Comparison of ENCODE assay signal across 1 cellular context in the genomic region with DNA sequence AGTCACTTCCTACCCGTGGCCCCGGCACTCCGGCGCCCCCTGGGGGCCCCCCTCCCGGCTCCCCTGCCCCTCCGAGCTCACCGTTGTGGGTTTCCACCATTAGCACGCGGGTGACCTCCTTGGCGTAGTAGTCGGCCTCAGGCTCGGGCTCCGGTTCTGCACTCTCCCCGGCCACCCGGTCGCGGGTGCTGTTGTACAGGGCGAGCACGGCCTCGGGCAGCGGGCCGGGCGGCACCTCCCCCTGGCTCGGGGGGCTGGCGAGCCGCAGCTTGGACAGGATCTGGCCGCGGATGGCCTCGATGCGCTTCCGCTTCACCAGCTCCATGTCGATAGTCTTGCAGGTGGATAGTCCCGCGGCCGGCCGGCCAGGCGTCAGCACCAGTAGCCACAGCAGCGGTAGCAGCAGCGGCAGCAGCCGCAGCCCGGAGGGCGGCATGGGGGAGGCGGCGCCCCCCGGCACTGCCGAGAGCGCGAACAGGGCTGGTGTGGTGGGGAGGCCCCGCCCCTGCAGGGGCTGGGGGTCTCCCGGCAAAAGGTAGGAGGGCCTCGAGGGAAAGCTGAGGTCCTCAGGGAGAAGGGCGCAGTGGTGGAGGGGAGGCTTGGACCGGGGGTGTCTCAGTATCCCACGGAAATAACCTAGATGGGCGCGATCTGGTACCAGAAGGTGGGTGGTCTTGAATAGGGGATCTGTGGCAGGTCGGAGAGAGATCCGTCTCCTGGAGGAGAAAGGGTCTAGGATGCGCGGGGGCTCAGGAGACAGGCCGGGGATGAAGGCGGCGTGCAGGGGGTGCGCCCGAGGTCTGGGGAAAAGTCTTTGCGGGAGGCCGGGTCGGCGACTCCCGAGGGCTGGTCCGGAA.
TF ChIP-seq lines count a peak whose summit lies in the region.

No MANE protein-coding gene starts in this region.

TF ChIP-seq in HepG2, 621 proteins besides CTCF, POLR2A, EP300 and RAD21 (continued from another document and continues in another):
- TF ChIP-seq, protein P1, sequence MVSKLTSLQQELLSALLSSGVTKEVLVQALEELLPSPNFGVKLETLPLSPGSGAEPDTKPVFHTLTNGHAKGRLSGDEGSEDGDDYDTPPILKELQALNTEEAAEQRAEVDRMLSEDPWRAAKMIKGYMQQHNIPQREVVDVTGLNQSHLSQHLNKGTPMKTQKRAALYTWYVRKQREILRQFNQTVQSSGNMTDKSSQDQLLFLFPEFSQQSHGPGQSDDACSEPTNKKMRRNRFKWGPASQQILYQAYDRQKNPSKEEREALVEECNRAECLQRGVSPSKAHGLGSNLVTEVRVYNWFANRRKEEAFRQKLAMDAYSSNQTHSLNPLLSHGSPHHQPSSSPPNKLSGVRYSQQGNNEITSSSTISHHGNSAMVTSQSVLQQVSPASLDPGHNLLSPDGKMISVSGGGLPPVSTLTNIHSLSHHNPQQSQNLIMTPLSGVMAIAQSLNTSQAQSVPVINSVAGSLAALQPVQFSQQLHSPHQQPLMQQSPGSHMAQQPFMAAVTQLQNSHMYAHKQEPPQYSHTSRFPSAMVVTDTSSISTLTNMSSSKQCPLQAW (CRISPR knock-in tag; IDR thresholded peaks at IDR 0.05), result peak; percentile 17; the same call in 1 of the 2 replicates
- TF ChIP-seq ZNF275 (CRISPR knock-in tag; IDR thresholded peaks at IDR 0.05; ENCODE audit: borderline replicate concordance) (no peak), ZNF557 (CRISPR knock-in tag; IDR thresholded peaks at IDR 0.05) (no peak), SETDB1 (CRISPR knock-in tag; IDR thresholded peaks at IDR 0.05; ENCODE audit: borderline replicate concordance) (no peak), ZNF354B (CRISPR knock-in tag; IDR thresholded peaks at IDR 0.05) (0 out of 2 replicates have a peak, but pooled peaks have one; percentile 42), JUND (CRISPR knock-in tag; IDR thresholded peaks at IDR 0.05) (no peak), ZNF230 (CRISPR knock-in tag; IDR thresholded peaks at IDR 0.05) (peak; percentile 48; the same call in 1 of the 2 replicates), ZNF639 (CRISPR knock-in tag; conservative IDR thresholded peaks at IDR 0.05) (peak; percentile 40; the same call in 1 of the 2 replicates), KAT7 (CRISPR knock-in tag; IDR thresholded peaks at IDR 0.05; ENCODE audit: borderline replicate concordance) (no peak), JUNB (CRISPR knock-in tag; IDR thresholded peaks at IDR 0.05; ENCODE audit: borderline replicate concordance) (no peak), ZNF788 (CRISPR knock-in tag; IDR thresholded peaks at IDR 0.05; ENCODE audit: borderline replicate concordance) (peak; percentile 58; the same call in 1 of the 2 replicates), SAP130 (CRISPR knock-in tag; IDR thresholded peaks at IDR 0.05; ENCODE audit: low read depth) (peak; percentile 61; the same call in 1 of the 2 replicates), ZNF607 (CRISPR knock-in tag; IDR thresholded peaks at IDR 0.05; ENCODE audit: borderline replicate concordance) (peak; percentile 58; the same call in 1 of the 2 replicates), HNRNPLL (IDR thresholded peaks at IDR 0.05; ENCODE audit: low read depth, low read length, poor library complexity, severe bottlenecking) (peak; percentile 46), ZNF891 (CRISPR knock-in tag; IDR thresholded peaks at IDR 0.05) (no peak; the same call in 1 of the 2 replicates), MXD1 (CRISPR knock-in tag; IDR thresholded peaks at IDR 0.05) (0 out of 2 replicates have a peak, but pooled peaks have one; percentile 34), ADNP (CRISPR knock-in tag; IDR thresholded peaks at IDR 0.05) (0 out of 2 replicates have a peak, but pooled peaks have one; percentile 45), FOXO4 (CRISPR knock-in tag; conservative IDR thresholded peaks at IDR 0.05) (0 out of 2 replicates have a peak, but pooled peaks have one; percentile 83), GATA4 (IDR thresholded peaks at IDR 0.05; ENCODE audit: borderline replicate concordance, low read depth) (no peak), EHMT2 (IDR thresholded peaks at IDR 0.05; ENCODE audit: borderline replicate concordance, low read depth, low read length) (no peak), ASH2L (IDR thresholded peaks at IDR 0.05; ENCODE audit: insufficient read length, low read depth, low read length) (peak; percentile 55), NFAT5 (CRISPR knock-in tag; IDR thresholded peaks at IDR 0.05) (peak; percentile 63), ETV5 (CRISPR knock-in tag; IDR thresholded peaks at IDR 0.05; ENCODE audit: borderline replicate concordance) (0 out of 2 replicates have a peak, but pooled peaks have one; percentile 52), ZC3H13 (CRISPR knock-in tag; IDR thresholded peaks at IDR 0.05) (peak; percentile 78; the same call in 1 of the 2 replicates), SNAPC2 (CRISPR knock-in tag; IDR thresholded peaks at IDR 0.05) (no peak), GATAD2A (CRISPR knock-in tag; IDR thresholded peaks at IDR 0.05) (0 out of 2 replicates have a peak, but pooled peaks have one; percentile 20), NRL (CRISPR knock-in tag; IDR thresholded peaks at IDR 0.05; ENCODE audit: borderline replicate concordance) (peak; percentile 67; the same call in 1 of the 2 replicates), RXRA (CRISPR knock-in tag; IDR thresholded peaks at IDR 0.05) (0 out of 2 replicates have a peak, but pooled peaks have one; percentile 27), TEF (CRISPR knock-in tag; IDR thresholded peaks at IDR 0.05) (0 out of 2 replicates have a peak, but pooled peaks have one; percentile 53), FOXK1 (CRISPR knock-in tag; IDR thresholded peaks at IDR 0.05; ENCODE audit: borderline replicate concordance, low read depth) (peak; percentile 38; the same call in 1 of the 2 replicates), RBM39 (IDR thresholded peaks at IDR 0.05; ENCODE audit: low read depth, low read length, poor library complexity, severe bottlenecking) (peak; percentile 52), SALL1 (CRISPR knock-in tag; IDR thresholded peaks at IDR 0.05) (peak; percentile 37; the same call in 1 of the 2 replicates), ZFX (CRISPR knock-in tag; IDR thresholded peaks at IDR 0.05; ENCODE audit: low read depth) (peak; percentile 72), CENPBD1 (CRISPR knock-in tag; IDR thresholded peaks at IDR 0.05; ENCODE audit: borderline replicate concordance, low read depth) (no peak)
- TF ChIP-seq, protein P2, sequence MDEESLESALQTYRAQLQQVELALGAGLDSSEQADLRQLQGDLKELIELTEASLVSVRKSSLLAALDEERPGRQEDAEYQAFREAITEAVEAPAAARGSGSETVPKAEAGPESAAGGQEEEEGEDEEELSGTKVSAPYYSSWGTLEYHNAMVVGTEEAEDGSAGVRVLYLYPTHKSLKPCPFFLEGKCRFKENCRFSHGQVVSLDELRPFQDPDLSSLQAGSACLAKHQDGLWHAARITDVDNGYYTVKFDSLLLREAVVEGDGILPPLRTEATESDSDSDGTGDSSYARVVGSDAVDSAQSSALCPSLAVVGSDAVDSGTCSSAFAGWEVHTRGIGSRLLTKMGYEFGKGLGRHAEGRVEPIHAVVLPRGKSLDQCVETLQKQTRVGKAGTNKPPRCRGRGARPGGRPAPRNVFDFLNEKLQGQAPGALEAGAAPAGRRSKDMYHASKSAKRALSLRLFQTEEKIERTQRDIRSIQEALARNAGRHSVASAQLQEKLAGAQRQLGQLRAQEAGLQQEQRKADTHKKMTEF (CRISPR knock-in tag; IDR thresholded peaks at IDR 0.05), result peak; percentile 73; the same call in 1 of the 2 replicates
- TF ChIP-seq, protein P3, sequence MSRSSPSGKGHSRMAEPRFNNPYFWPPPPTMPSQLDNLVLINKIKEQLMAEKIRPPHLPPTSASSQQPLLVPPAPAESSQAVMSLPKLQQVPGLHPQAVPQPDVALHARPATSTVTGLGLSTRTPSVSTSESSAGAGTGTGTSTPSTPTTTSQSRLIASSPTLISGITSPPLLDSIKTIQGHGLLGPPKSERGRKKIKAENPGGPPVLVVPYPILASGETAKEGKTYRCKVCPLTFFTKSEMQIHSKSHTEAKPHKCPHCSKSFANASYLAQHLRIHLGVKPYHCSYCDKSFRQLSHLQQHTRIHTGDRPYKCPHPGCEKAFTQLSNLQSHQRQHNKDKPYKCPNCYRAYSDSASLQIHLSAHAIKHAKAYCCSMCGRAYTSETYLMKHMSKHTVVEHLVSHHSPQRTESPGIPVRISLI (CRISPR knock-in tag; IDR thresholded peaks at IDR 0.05; ENCODE audit: borderline replicate concordance), result no peak
- TF ChIP-seq, protein P4, sequence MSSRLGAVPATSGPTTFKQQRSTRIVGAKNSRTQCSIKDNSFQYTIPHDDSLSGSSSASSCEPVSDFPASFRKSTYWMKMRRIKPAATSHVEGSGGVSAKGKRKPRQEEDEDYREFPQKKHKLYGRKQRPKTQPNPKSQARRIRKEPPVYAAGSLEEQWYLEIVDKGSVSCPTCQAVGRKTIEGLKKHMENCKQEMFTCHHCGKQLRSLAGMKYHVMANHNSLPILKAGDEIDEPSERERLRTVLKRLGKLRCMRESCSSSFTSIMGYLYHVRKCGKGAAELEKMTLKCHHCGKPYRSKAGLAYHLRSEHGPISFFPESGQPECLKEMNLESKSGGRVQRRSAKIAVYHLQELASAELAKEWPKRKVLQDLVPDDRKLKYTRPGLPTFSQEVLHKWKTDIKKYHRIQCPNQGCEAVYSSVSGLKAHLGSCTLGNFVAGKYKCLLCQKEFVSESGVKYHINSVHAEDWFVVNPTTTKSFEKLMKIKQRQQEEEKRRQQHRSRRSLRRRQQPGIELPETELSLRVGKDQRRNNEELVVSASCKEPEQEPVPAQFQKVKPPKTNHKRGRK (CRISPR knock-in tag; IDR thresholded peaks at IDR 0.05), result 0 out of 2 replicates have a peak, but pooled peaks have one; percentile 32
